In the genomic region with DNA sequence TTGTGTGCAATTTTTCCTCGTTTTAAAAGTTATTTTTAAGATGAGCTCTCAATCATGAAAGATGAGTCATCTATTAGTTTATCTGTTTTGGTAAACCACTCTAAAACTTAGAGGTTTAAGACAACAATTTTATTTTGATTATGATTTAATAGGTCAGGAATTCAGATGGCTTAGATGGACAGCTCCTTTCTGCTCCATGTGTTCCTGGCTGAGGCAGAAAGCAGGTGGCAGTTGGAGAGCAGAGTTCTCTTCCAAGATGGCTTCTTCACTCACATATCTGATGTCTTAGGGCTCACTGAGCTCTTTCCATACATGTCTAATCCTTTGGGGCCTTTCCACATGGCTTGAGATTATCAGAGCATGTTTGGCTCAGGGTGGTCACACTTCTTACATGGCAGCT, we compare ENCODE assay signal across 24 cellular contexts. TPM values are rescaled to one million over a fixed set of nuclear protein-coding genes. Genes with fewer than 3 reads are reported as not detected.
"Had no signal": no experiment of that assay in that cellular context is flagged by ENCODE, and none has a peak within 500 bp of the region (broad histone marks: within the 10 kb centered on the region; RNA-seq: fewer than 3 reads in every experiment).

No MANE protein-coding gene starts in this region.

- H3K4me1 Mint-ChIP-seq: activated CD4-positive, alpha-beta T cell treated with anti-CD3 and anti-CD28 coated beads, Interleukin-2, amount 10 ng/mL, durations not matched to agents 24 days and 14 days; immature natural killer cell; natural killer cell had no signal

- H3K27me3 Mint-ChIP-seq: activated CD4-positive, alpha-beta T cell treated with anti-CD3 and anti-CD28 coated beads, Interleukin-2, amount 10 ng/mL, durations not matched to agents 24 days and 14 days had no signal

- H3K36me3 ChIP-seq: brain microvascular endothelial cell, left ventricle myocardium inferior, neutrophil, ovary, prostate gland, right atrium auricular region, tibial artery had no signal

- H3K9me3 Mint-ChIP-seq: activated CD4-positive, alpha-beta T cell treated with anti-CD3 and anti-CD28 coated beads, Interleukin-2, amount 10 ng/mL, durations not matched to agents 24 days and 14 days; activated naive CD4-positive, alpha-beta T cell treated with anti-CD3 and anti-CD28 coated beads, Interleukin-2, amount 50 U/mL, for 72 hours; activated T-helper 1 cell treated with anti-CD3 and anti-CD28 coated beads, Interleukin-12 subunit alpha, Interleukin-12 subunit beta, Interleukin-2, Interleukin-4 antibody, amounts not matched to agents 30 ng/mL and 10 ng/mL and 1 ng/mL, durations not matched to agents 14 hours and 24 hours and 36 hours; stimulated activated naive CD8-positive, alpha-beta T cell treated with anti-CD3 and anti-CD28 coated beads, Interleukin-15, Interleukin-2, amounts not matched to agents 100 ng/mL and 50 ng/mL, for 24 hours had no signal

- H3K27ac Mint-ChIP-seq: activated CD4-positive, alpha-beta T cell treated with anti-CD3 and anti-CD28 coated beads, Interleukin-2, amount 10 ng/mL, durations not matched to agents 24 days and 14 days; activated CD8-positive, alpha-beta T cell treated with anti-CD3 and anti-CD28 coated beads, Interleukin-2, amount 10 ng/mL, durations not matched to agents 7 days and 5 days; activated naive CD4-positive, alpha-beta T cell treated with anti-CD3 and anti-CD28 coated beads, Interleukin-2, amount 50 U/mL, for 72 hours; activated T-helper 1 cell treated with anti-CD3 and anti-CD28 coated beads, Interleukin-12 subunit alpha, Interleukin-12 subunit beta, Interleukin-2, Interleukin-4 antibody, amounts not matched to agents 30 ng/mL and 10 ng/mL and 1 ng/mL, durations not matched to agents 14 hours and 24 hours and 36 hours; immature natural killer cell; natural killer cell; stimulated activated naive CD8-positive, alpha-beta T cell treated with anti-CD3 and anti-CD28 coated beads, Interleukin-15, Interleukin-2, amounts not matched to agents 100 ng/mL and 50 ng/mL, for 24 hours had no signal

- H3K4me3 Mint-ChIP-seq: activated CD4-positive, alpha-beta T cell treated with anti-CD3 and anti-CD28 coated beads, Interleukin-2, amount 10 ng/mL, durations not matched to agents 24 days and 14 days; activated CD8-positive, alpha-beta T cell treated with anti-CD3 and anti-CD28 coated beads, Interleukin-2, amount 10 ng/mL, durations not matched to agents 7 days and 5 days; activated T-helper 1 cell treated with anti-CD3 and anti-CD28 coated beads, Interleukin-12 subunit alpha, Interleukin-12 subunit beta, Interleukin-2, Interleukin-4 antibody, amounts not matched to agents 30 ng/mL and 10 ng/mL and 1 ng/mL, durations not matched to agents 14 hours and 24 hours and 36 hours; immature natural killer cell; natural killer cell; stimulated activated naive CD8-positive, alpha-beta T cell treated with anti-CD3 and anti-CD28 coated beads, Interleukin-15, Interleukin-2, amounts not matched to agents 100 ng/mL and 50 ng/mL, for 24 hours had no signal

- H3K27me3 ChIP-seq: brain microvascular endothelial cell, foreskin keratinocyte, neutrophil, ovary, right atrium auricular region, tibial artery had no signal

- DNase-seq: activated CD4-positive, alpha-beta T cell treated with anti-CD3 and anti-CD28 coated beads, Interleukin-2, amount 10 ng/mL, durations not matched to agents 24 days and 14 days; activated CD8-positive, alpha-beta T cell treated with anti-CD3 and anti-CD28 coated beads, Interleukin-2, amount 10 ng/mL, durations not matched to agents 7 days and 5 days; activated gamma-delta T cell treated with Interleukin-2 at 50 U/mL for 16 hours; aorta; brain microvascular endothelial cell; central memory CD4-positive, alpha-beta T cell; effector memory CD4-positive, alpha-beta T cell; foreskin keratinocyte; immature natural killer cell; kidney glomerular epithelial cell; left ventricle myocardium inferior; natural killer cell; ovary; stimulated activated CD4-positive, alpha-beta T cell treated with anti-CD3 and anti-CD28 coated beads, Interleukin-12 subunit alpha, Interleukin-12 subunit beta, amount 100 ng/mL, for 4 hours; substantia nigra; tibial artery had no signal

- H3K4me3 ChIP-seq: left ventricle myocardium inferior, ovary, prostate gland, right atrium auricular region, tibial artery had no signal

- H3K36me3 Mint-ChIP-seq: activated naive CD4-positive, alpha-beta T cell treated with anti-CD3 and anti-CD28 coated beads, Interleukin-2, amount 50 U/mL, for 72 hours; immature natural killer cell; natural killer cell had no signal

- H3K27ac ChIP-seq: brain microvascular endothelial cell, foreskin keratinocyte, left ventricle myocardium inferior, neutrophil, ovary, prostate gland, right atrium auricular region, tibial artery had no signal

- H3K9me3 ChIP-seq: left ventricle myocardium inferior, neutrophil, ovary, prostate gland, tibial artery had no signal

- H3K4me1 ChIP-seq: foreskin keratinocyte, left ventricle myocardium inferior, prostate gland, right atrium auricular region, tibial artery had no signal

- ATAC-seq: activated CD8-positive, alpha-beta T cell treated with anti-CD3 and anti-CD28 coated beads, Interleukin-2, amount 10 ng/mL, durations not matched to agents 7 days and 5 days; activated naive CD4-positive, alpha-beta T cell treated with anti-CD3 and anti-CD28 coated beads, Interleukin-2, amount 50 U/mL, for 72 hours; foreskin keratinocyte; natural killer cell had no signal

RNA-seq across cellular contexts. Expression of gene GRPR, which starts 48.3 kb away (rescaled TPM):
- total RNA-seq: activated CD4-positive, alpha-beta T cell treated with anti-CD3 and anti-CD28 coated beads, Interleukin-2, amount 10 ng/mL, durations not matched to agents 24 days and 14 days; activated CD8-positive, alpha-beta T cell treated with anti-CD3 and anti-CD28 coated beads, Interleukin-2, amount 10 ng/mL, durations not matched to agents 7 days and 5 days; activated naive CD4-positive, alpha-beta T cell treated with anti-CD3 and anti-CD28 coated beads, Interleukin-2, amount 50 U/mL, for 72 hours; activated T-helper 1 cell treated with anti-CD3 and anti-CD28 coated beads, Interleukin-12 subunit alpha, Interleukin-12 subunit beta, Interleukin-2, Interleukin-4 antibody, amounts not matched to agents 30 ng/mL and 10 ng/mL and 1 ng/mL, durations not matched to agents 14 hours and 24 hours and 36 hours; T-helper 2 cell treated with Interferon-gamma antibody and Interleukin-4, amounts not matched to agents 100 ng/mL and 5 ng/mL, for 36 hours; ureter had no signal
